Comparison of ENCODE assay signal across 12 cellular contexts in the genomic region with DNA sequence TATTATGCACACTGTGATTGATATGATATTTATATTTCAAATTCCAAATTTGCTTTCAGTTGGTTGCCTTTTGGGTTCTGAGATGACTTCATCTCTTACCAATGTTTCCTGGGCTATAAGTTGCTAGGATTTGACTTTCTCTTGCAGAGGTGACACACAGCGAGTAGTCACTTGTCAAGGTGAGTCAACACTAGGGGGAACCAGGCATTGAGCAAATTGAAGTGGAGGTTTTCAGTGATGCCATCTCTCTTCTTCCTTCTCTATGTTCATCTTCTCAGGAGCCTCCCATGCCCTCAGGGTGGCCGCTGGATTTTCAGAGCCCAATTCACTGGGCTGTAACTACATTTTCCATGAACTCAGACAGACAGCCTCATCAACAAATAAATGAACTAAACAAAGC. TPM values are rescaled to one million over a fixed set of nuclear protein-coding genes. Genes with fewer than 3 reads are reported as not detected.
A peak's percentile ranks its signal among the peaks of the same experiment; 100 is the strongest.
DNase-seq lines count a peak whose midpoint lies in the region; TF ChIP-seq lines count a peak whose summit lies in the region.
"Had no signal": no experiment of that assay in that cellular context is flagged by ENCODE, and none has a peak within 500 bp of the region (broad histone marks: within the 10 kb centered on the region; RNA-seq: fewer than 3 reads in every experiment).

No MANE protein-coding gene starts in this region.

- BruUV-seq in OCI-LY7 (replicated peaks; lab: Mats Ljungman, UMichigan) (no TSS peak), mammary epithelial cell (replicated peaks; lab: Mats Ljungman, UMichigan) (no TSS peak)

- POLR2A ChIA-PET in OCI-LY7 (lab: Charles Lee), result interaction anchor here (0.9 kb wide), 1 partner anchor 8 kb away, joined by 3 read pairs; no protein-coding TSS in a partner anchor

- H2AFZ ChIP-seq in OCI-LY7 (ENCODE audit: low read length) (no peak overlapping the region), mammary epithelial cell (ENCODE audit: low read depth, low read length) (no peak overlapping the region)

- TF ChIP-seq CTCF in OCI-LY7 (conservative IDR thresholded peaks at IDR 0.05; ENCODE audit: low read length), result peak; percentile 49
- TF ChIP-seq CTCF in mammary epithelial cell (conservative IDR thresholded peaks at IDR 0.05 in 1 of 2, IDR thresholded peaks at IDR 0.05 in 1 of 2; ENCODE audit: extremely low read depth in 1 of 2, insufficient read depth in 1 of 2, low read depth in 1 of 2, low read length in 2 of 2), result peak in 1 of 2 donors; percentile 41

- intact Hi-C loops in OCI-LY7 (cut with micrococcal nuclease; ENCODE audit: unreplicated experiment), result no loop called here
- intact Hi-C loops in mammary epithelial cell (cut with micrococcal nuclease), result no loop called here

- no peaks in the 10 kb centered on the region for H3K36me3 ChIP-seq in OCI-LY7 (ENCODE audit: insufficient read depth, low read length)
- no peaks in the 10 kb centered on the region for H3K36me3 ChIP-seq in mammary epithelial cell (ENCODE audit: insufficient read depth, low read length)
- H3K36me3 ChIP-seq: left ventricle myocardium inferior had no signal

- WGBS in mammary epithelial cell (ENCODE audit: low coverage, missing lambda C conversion rate), result 38% methylated on average over 2 of the region's 2 CpGs

- H3K4me1 ChIP-seq in OCI-LY7 (ENCODE audit: insufficient read depth, low read length, poor library complexity, severe bottlenecking) (no peaks in the 10 kb centered on the region), mammary epithelial cell (ENCODE audit: insufficient read depth, low read length) (peaks cover 31% of the 10 kb centered on the region)

- H4K20me1 ChIP-seq in OCI-LY7 (ENCODE audit: insufficient read depth, low read length), result no peaks in the 10 kb centered on the region
- no peaks in the 10 kb centered on the region for H4K20me1 ChIP-seq in mammary epithelial cell (ENCODE audit: insufficient read depth, low read length)

- no peaks in the 10 kb centered on the region for H3K27me3 ChIP-seq in mammary epithelial cell (ENCODE audit: insufficient read depth, low read length)

- H3K9me2 ChIP-seq in OCI-LY7 (ENCODE audit: insufficient read depth, low read length), result no peaks in the 10 kb centered on the region

- CTCF ChIA-PET in OCI-LY7 (lab: Charles Lee; ENCODE audit: unreplicated experiment), result no interaction called here
- CTCF ChIA-PET in mammary epithelial cell (lab: Charles Lee; ENCODE audit: low non-redundant PET), result no interaction called here

- peak; percentile 28 for DNase-seq in 8988T
- peak; percentile 33 for DNase-seq in ELF-1 (ENCODE audit: low read depth, low spot score)
- peak; percentile 20 for DNase-seq in OCI-LY7 (ENCODE audit: low spot score)
- peak; percentile 93 for DNase-seq in mammary epithelial cell
- DNase-seq in AG20443 (ENCODE audit: low spot score), result no peak
- no peak for DNase-seq in amygdala (lab: John Stamatoyannopoulos, UW)
- no peak for DNase-seq in SKM-1 treated with dmso at 0.1 percent for 144 hours (lab: John Stamatoyannopoulos, UW; ENCODE audit: unreplicated experiment)
- no peak for DNase-seq in NCI-H146 treated with DMSO at 0.1 percent for 48 hours (lab: John Stamatoyannopoulos, UW; ENCODE audit: unreplicated experiment)
- DNase-seq: left ventricle myocardium inferior, NCI-H1092 had no signal

- dilution Hi-C loops in mammary epithelial cell (cut with HindIII; ENCODE audit: low sequenced_read_pairs), result no loop called here

- H3K27ac ChIP-seq in OCI-LY7 (ENCODE audit: low read depth, low read length, poor library complexity, severe bottlenecking) (no peak overlapping the region), mammary epithelial cell (ENCODE audit: insufficient read depth, low read depth, low read length) (peak overlapping the region; percentile 40)
- H3K27ac ChIP-seq: left ventricle myocardium inferior had no signal

- H3K4me3 ChIP-seq in OCI-LY7 (ENCODE audit: low read depth, low read length, poor library complexity, severe bottlenecking), result no peak overlapping the region
- H3K4me3 ChIP-seq in mammary epithelial cell (replicated peaks in 1 of 3; ENCODE audit: insufficient read depth in 1 of 3, low read depth in 2 of 3, low read length in 3 of 3), result no peak overlapping the region
- H3K4me3 ChIP-seq: left ventricle myocardium inferior had no signal

- H3K4me2 ChIP-seq in OCI-LY7 (ENCODE audit: low read length) (no peak overlapping the region), mammary epithelial cell (ENCODE audit: insufficient read depth, low read depth, low read length) (peak overlapping the region; percentile 22)

- H3K79me2 ChIP-seq in OCI-LY7 (ENCODE audit: insufficient read depth, low read depth, low read length) (no peaks in the 10 kb centered on the region), mammary epithelial cell (ENCODE audit: insufficient read depth, low read length) (no peaks in the 10 kb centered on the region)

- H3K9me3 ChIP-seq in OCI-LY7 (ENCODE audit: low read length) (no peaks in the 10 kb centered on the region), mammary epithelial cell (replicated peaks; ENCODE audit: insufficient read depth, low read length) (no peaks in the 10 kb centered on the region)
- H3K9me3 ChIP-seq: Caco-2, left ventricle myocardium inferior had no signal

- H3K9ac ChIP-seq in mammary epithelial cell (ENCODE audit: insufficient read depth, low read length), result no peak overlapping the region

- in situ Hi-C loops in mammary epithelial cell (cut with MboI; ENCODE audit: low sequenced_read_pairs in 2 of 2), result no loop called here

RNA-seq across cellular contexts. Expression of a gene that starts 6.0 kb away (rescaled TPM):
- total RNA-seq in OCI-LY7 (2014; rRNA removed; shearing (Covaris generic)), result 16.4 and 20.7 TPM in 2 replicates
- total RNA-seq in OCI-LY7 (2022) (22.4 and 24.0 TPM in 2 replicates), mammary epithelial cell (100 to 1,000 TPM in 1 of 2 donors, 10 to 100 TPM in 1; 56.0 to 136 TPM)
- polyA plus RNA-seq in mammary epithelial cell, result 23.6 TPM
- 124 TPM for polyA minus RNA-seq in mammary epithelial cell

RNA-seq across cellular contexts. Expression of a gene that starts 38.9 kb away (rescaled TPM):
- total RNA-seq in OCI-LY7 (2014; rRNA removed; shearing (Covaris generic)), result not detected in 2 replicates
- total RNA-seq in OCI-LY7 (2022) (not detected in 2 replicates), mammary epithelial cell (not detected)
- polyA plus RNA-seq in mammary epithelial cell, result not detected
- not detected for polyA minus RNA-seq in mammary epithelial cell
- total RNA-seq: Caco-2, left ventricle myocardium inferior, SK-MEL-5 had no signal

Comparison
In these comparisons a context has a peak if more than half of its experiments do, and no peak if none do; other contexts are left out.
1. DNase-seq: peak in 8988T (single experiment), ELF-1 (single experiment), OCI-LY7 (single experiment) and mammary epithelial cell (single experiment); none in AG20443 (single experiment), amygdala (0 of 56), SKM-1 treated with dmso at 0.1 percent for 144 hours (single experiment) and NCI-H146 treated with DMSO at 0.1 percent for 48 hours (single experiment).